ENCODE assay signal across 8 cellular contexts in the genomic region with DNA sequence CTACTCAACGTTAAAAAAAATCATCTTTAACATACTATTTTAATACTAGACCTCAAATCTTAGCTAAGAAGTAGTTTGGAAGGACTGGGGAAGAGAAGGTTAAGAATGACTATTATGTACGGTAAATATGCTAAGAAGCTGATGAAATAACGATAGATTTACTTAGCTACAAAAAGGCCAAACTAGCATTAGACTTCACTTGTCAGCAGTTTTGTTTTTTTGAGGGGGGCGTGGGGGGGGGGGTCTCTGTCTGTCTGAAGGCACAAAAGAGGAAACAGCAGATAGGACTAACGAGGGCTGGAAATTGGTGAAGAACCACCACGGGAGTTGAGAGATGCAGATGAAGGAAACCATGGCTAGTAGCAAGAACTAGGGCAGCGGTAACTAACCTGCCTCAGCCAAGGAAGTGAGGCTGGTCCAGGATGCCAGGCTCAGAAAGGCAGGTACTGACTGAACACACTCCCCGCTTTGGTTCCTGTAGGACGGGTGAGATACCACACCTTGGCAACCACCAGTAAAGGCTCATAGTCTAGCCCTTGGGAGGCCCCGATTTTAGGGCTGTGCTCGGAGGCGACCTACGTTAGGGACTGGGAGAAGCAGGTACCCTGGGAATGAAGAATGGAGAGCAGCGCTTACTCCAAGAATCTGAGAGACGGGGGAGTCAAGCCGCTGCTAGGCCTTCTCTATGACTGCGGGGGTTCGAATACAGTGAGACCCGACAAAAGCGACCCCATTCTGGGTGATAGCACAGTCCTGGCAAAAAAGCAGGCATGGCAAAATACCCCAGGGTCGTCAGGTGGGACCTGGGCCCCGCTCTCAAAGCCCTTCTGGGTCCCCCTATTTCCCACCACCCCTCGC. TPM values are rescaled to one million over a fixed set of nuclear protein-coding genes. Genes with fewer than 3 reads are reported as not detected.
DNase-seq lines count a peak whose midpoint lies in the region; ATAC-seq, FAIRE-seq and TF ChIP-seq lines count a peak whose summit lies in the region.

No MANE protein-coding gene starts in this region.

- H3K4me1 ChIP-seq in GM12878 (ENCODE audit: control insufficient read depth, insufficient read depth, low read length), result peaks cover 14% of the 10 kb centered on the region
- H3K4me1 ChIP-seq in liver (ENCODE audit: control insufficient read depth in 4 of 4, insufficient read depth in 4 of 4, low read length in 3 of 4), result peaks cover 5 to 38% (median 27%) of the 10 kb centered on the region in 4 donors
- H3K4me1 ChIP-seq in tibial artery, result peaks cover 0 to 36% (median 29%) of the 10 kb centered on the region in 4 donors

- H3K9me3 ChIP-seq in GM12878 (replicated peaks; ENCODE audit: control insufficient read depth, insufficient read depth, low read length) (no peaks in the 10 kb centered on the region), liver (ENCODE audit: control insufficient read depth in 4 of 4, low read length in 3 of 4) (no peaks in the 10 kb centered on the region), tibial artery (no peaks in the 10 kb centered on the region)

- H3K36me3 Mint-ChIP-seq in activated CD4-positive, alpha-beta T cell treated with anti-CD3 and anti-CD28 coated beads, Interleukin-2, amount 10 ng/mL, durations not matched to agents 7 days and 5 days (ENCODE audit: low read depth), result peaks cover 30% of the 10 kb centered on the region

- H3K36me3 ChIP-seq in GM12878 (ENCODE audit: control insufficient read depth in 2 of 2, insufficient read depth in 2 of 2, low read length in 1 of 2) (peaks cover 0 to 18% of the 10 kb centered on the region in 2 experiments; a peak in 2 of 4 replicates), liver (ENCODE audit: control insufficient read depth in 4 of 4, insufficient read depth in 3 of 4, low read depth in 1 of 4, low read length in 3 of 4) (peaks cover 4 to 14% (median 9%) of the 10 kb centered on the region in 4 donors), tibial artery (peaks cover 8 to 26% (median 23%) of the 10 kb centered on the region in 3 donors)

- no peaks in the 10 kb centered on the region for H3K9me3 Mint-ChIP-seq in activated CD4-positive, alpha-beta T cell treated with anti-CD3 and anti-CD28 coated beads, Interleukin-2, amount 10 ng/mL, durations not matched to agents 7 days and 5 days

- no peak for TF ChIP-seq EP300 in GM12878 (IDR thresholded peaks at IDR 0.05; ENCODE audit: borderline replicate concordance in 1 of 2, control insufficient read depth in 1 of 2, low read depth in 2 of 2, low read length in 2 of 2)

- peak overlapping the region; percentile 84 for H3K27ac ChIP-seq in GM12878 (ENCODE audit: control insufficient read depth, insufficient read depth)
- peak overlapping the region; percentile 80 to 81 for H3K27ac ChIP-seq in liver (ENCODE audit: low read depth in 1 of 2, low read length in 2 of 2)
- peak overlapping the region; percentile 85 to 88 for H3K27ac ChIP-seq in tibial artery

- peak; percentile 35 for DNase-seq in activated CD4-positive, alpha-beta T cell treated with anti-CD3 and anti-CD28 coated beads, Interleukin-2, amount 10 ng/mL, durations not matched to agents 7 days and 5 days
- no peak for DNase-seq in activated CD4-positive, alpha-beta T cell treated with anti-CD3 and anti-CD28 coated beads, Interleukin-2, amount 50 U/mL, for 4 hours
- DNase-seq in Jurkat, Clone E6-1 (ENCODE audit: low read depth, low spot score), result no peak
- DNase-seq in GM12878 (ENCODE audit: low read depth, low spot score) (no peak), tibial artery (peak in 1 of 2 donors; percentile 64), globus pallidus (ENCODE audit: low spot score) (no peak), UCSD-AML1 (lab: John Stamatoyannopoulos, UW; ENCODE audit: unreplicated experiment) (no peak)

- TF ChIP-seq CTCF in GM12878 (IDR thresholded peaks at IDR 0.05 in 2 of 3, conservative IDR thresholded peaks at IDR 0.05 in 1 of 3; ENCODE audit: control insufficient read depth in 2 of 3, extremely low read depth in 1 of 3, insufficient read depth in 1 of 3, low read depth in 3 of 3, low read length in 3 of 3) (no peak), liver (IDR thresholded peaks at IDR 0.05; ENCODE audit: low read depth, low read length, missing input control) (no peak), tibial artery (IDR thresholded peaks at IDR 0.05) (no peak)

- peak overlapping the region; percentile 91 for H2AFZ ChIP-seq in GM12878 (ENCODE audit: control insufficient read depth, low read depth, low read length)

- H3K4me1 Mint-ChIP-seq in activated CD4-positive, alpha-beta T cell treated with anti-CD3 and anti-CD28 coated beads, Interleukin-2, amount 10 ng/mL, durations not matched to agents 7 days and 5 days, result peaks cover 60% of the 10 kb centered on the region

- peak overlapping the region; percentile 93 for H3K27ac Mint-ChIP-seq in activated CD4-positive, alpha-beta T cell treated with anti-CD3 and anti-CD28 coated beads, Interleukin-2, amount 10 ng/mL, durations not matched to agents 7 days and 5 days

- TF ChIP-seq RAD21 in GM12878 (IDR thresholded peaks at IDR 0.05; ENCODE audit: insufficient read depth, low read depth, low read length) (no peak), liver (IDR thresholded peaks at IDR 0.05) (no peak)

- H3K79me2 ChIP-seq in GM12878 (ENCODE audit: control insufficient read depth, insufficient read depth, low read length), result peaks cover 36% of the 10 kb centered on the region

- SMC1A ChIA-PET in GM12878 (lab: Charles Lee; ENCODE audit: uncharacterized antibody, unreplicated experiment), result interaction anchor here (0.5 to 1.3 kb wide), 3 partner anchors 11 to 28 kb away, joined by 3 to 5 read pairs (median 4); a partner anchor contains a TSS

- intact Hi-C loops in GM12878 (cut with micrococcal nuclease; ENCODE audit: unreplicated experiment) (loop anchor here (1.0 kb wide), 2 partner anchors 11 to 18 kb away; a partner anchor contains a TSS), tibial artery (cut with DNase I; ENCODE audit: low total_unique reads) (no loop called here)

- WGBS in GM12878 (ENCODE audit: insufficient coverage, insufficient replicate concordance, low lambda C conversion rate, missing lambda C conversion rate), result 16% methylated on average over 23 of the region's 23 CpGs
- 11% methylated on average over 23 of the region's 23 CpGs for WGBS in liver

- no peaks in the 10 kb centered on the region for H4K20me1 ChIP-seq in GM12878 (ENCODE audit: control insufficient read depth, insufficient read depth)

- no peaks in the 10 kb centered on the region for H3K27me3 ChIP-seq in GM12878 (replicated peaks in 1 of 2; ENCODE audit: control insufficient read depth in 2 of 2, insufficient read depth in 2 of 2, low read length in 1 of 2)
- no peaks in the 10 kb centered on the region for H3K27me3 ChIP-seq in liver (ENCODE audit: control insufficient read depth in 4 of 4, insufficient read depth in 4 of 4, low read length in 3 of 4)
- H3K27me3 ChIP-seq in tibial artery, result no peaks in the 10 kb centered on the region

- no peak for TF ChIP-seq POLR2A in GM12878 (IDR thresholded peaks at IDR 0.05; ENCODE audit: low read depth, low read length)

- RAD21 ChIA-PET in GM12878 (lab: Charles Lee; ENCODE audit: unreplicated experiment), result interaction anchor here (0.7 to 2.1 kb wide), 2 partner anchors 11 to 70 kb away, joined by 3 to 11 read pairs; a partner anchor contains a TSS

- FAIRE-seq in GM12878 (lab: Jason Lieb, UNC), result no peak

- in situ Hi-C loops in GM12878 (cut with MboI), result no loop called here

- H3K27me3 Mint-ChIP-seq in activated CD4-positive, alpha-beta T cell treated with anti-CD3 and anti-CD28 coated beads, Interleukin-2, amount 10 ng/mL, durations not matched to agents 7 days and 5 days, result no peaks in the 10 kb centered on the region

- peak; percentile 34 for ATAC-seq in GM12878

- CTCF ChIA-PET in activated CD4-positive, alpha-beta T cell treated with anti-CD3 and anti-CD28 coated beads, Interleukin-2, amount 10 ng/mL, durations not matched to agents 7 days and 5 days (lab: Charles Lee), result interaction anchor here (0.6 to 1.3 kb wide), 4 partner anchors 8 to 43 kb away, joined by 3 read pairs; a partner anchor contains a TSS
- CTCF ChIA-PET in GM12878 (lab: Yijun Ruan, JAX), result interaction anchor here (0.6 to 1.0 kb wide), 3 partner anchors 11 to 66 kb away, joined by 3 read pairs; a partner anchor contains a TSS

- POLR2A ChIA-PET in activated CD4-positive, alpha-beta T cell treated with anti-CD3 and anti-CD28 coated beads, Interleukin-2, amount 10 ng/mL, durations not matched to agents 7 days and 5 days (lab: Charles Lee), result interaction anchor here (0.6 to 1.2 kb wide), 2 partner anchors 11 to 73 kb away, joined by 5 to 6 read pairs; a partner anchor contains a TSS
- POLR2A ChIA-PET in GM12878 (lab: Charles Lee), result interaction anchor here (0.5 to 1.9 kb wide), 7 partner anchors 16 to 714 kb away, joined by 3 to 9 read pairs (median 5); a partner anchor contains a TSS

- TSS peak; percentile 79 for BruUV-seq in GM12878 (replicated peaks; lab: Mats Ljungman, UMichigan)

- peak overlapping the region; percentile 87 for H3K4me3 ChIP-seq in Jurkat, Clone E6-1 (ENCODE audit: low read length)
- H3K4me3 ChIP-seq in GM12878, result peak overlapping the region; percentile 87
- peak overlapping the region; percentile 76 to 96 (median 85) for H3K4me3 ChIP-seq in liver (ENCODE audit: low read depth in 1 of 3, low read length in 3 of 3)
- H3K4me3 ChIP-seq in tibial artery, result peak overlapping the region; percentile 75 to 89

- H3K9ac ChIP-seq in GM12878 (ENCODE audit: control insufficient read depth, insufficient read depth, low read length) (peak overlapping the region; percentile 92), liver (ENCODE audit: low read depth in 1 of 2, low read length in 2 of 2) (peak overlapping the region; percentile 83 to 85)

- H3K4me2 ChIP-seq in GM12878 (ENCODE audit: control insufficient read depth, insufficient read depth), result peak overlapping the region; percentile 97

- H3K4me3 Mint-ChIP-seq in activated CD4-positive, alpha-beta T cell treated with anti-CD3 and anti-CD28 coated beads, Interleukin-2, amount 10 ng/mL, durations not matched to agents 7 days and 5 days, result peak overlapping the region; percentile 97

RNA-seq across cellular contexts. Expression of a gene that starts 0.7 kb away (rescaled TPM):
- total RNA-seq in activated CD4-positive, alpha-beta T cell treated with anti-CD3 and anti-CD28 coated beads, Interleukin-2, amount 10 ng/mL, durations not matched to agents 7 days and 5 days, result 100 to 1,000 TPM; 178 to 229 TPM
- 290 TPM for polyA plus RNA-seq in Jurkat, Clone E6-1 (2012; ENCODE audit: insufficient read depth, insufficient read length)
- total RNA-seq in GM12878 (2013; cell fraction: nucleolus; rRNA removed), result 43.8 and 44.2 TPM in 2 replicates
- total RNA-seq in GM12878 (2014; rRNA removed), result 172 and 220 TPM in 2 replicates
- 279 and 289 TPM in 2 replicates for total RNA-seq in GM12878 (2014; rRNA removed; fragmentation: Illumina TruSeq; extraction: Trizol)
- total RNA-seq in GM12878 (2021), result 163 and 164 TPM in 2 replicates
- 316 TPM for polyA plus RNA-seq in GM12878 (2011; ENCODE audit: low read depth)
- 237 and 279 TPM in 2 replicates for polyA plus RNA-seq in GM12878 (2011; rRNA removed)
- polyA plus RNA-seq in GM12878 (2011; cell fraction: cytosol; rRNA removed), result 195 and 203 TPM in 2 replicates
- polyA plus RNA-seq in GM12878 (2011; cell fraction: nucleus; rRNA removed), result 94.1 and 130 TPM in 2 replicates
- 204 and 228 TPM in 2 replicates for polyA plus RNA-seq in GM12878 (2012)
- 298 and 308 TPM in 2 replicates for polyA plus RNA-seq in GM12878 (2014; fragmentation: Illumina TruSeq; extraction: Trizol)
- 100 to 1,000 TPM; 838 to 991 TPM for polyA plus RNA-seq in GM12878 (2014; fragmentation: Nextera tagmentation; extraction: Ambion mirVana)
- polyA plus RNA-seq in GM12878 (2014; rRNA removed), result 265 and 301 TPM in 2 replicates
- polyA plus RNA-seq in GM12878 (2016; fragmentation: Nextera tagmentation; extraction: Ambion mirVana), result 100 to 1,000 TPM; 307 to 335 TPM
- polyA minus RNA-seq in GM12878 (2011; rRNA and poly(A)+ RNA removed), result 66.7 and 78.1 TPM in 2 replicates
- 19.9 and 33.5 TPM in 2 replicates for polyA minus RNA-seq in GM12878 (2011; cell fraction: cytosol; rRNA and poly(A)+ RNA removed)
- polyA minus RNA-seq in GM12878 (2011; cell fraction: nucleus; rRNA and poly(A)+ RNA removed), result 20.9 and 30.9 TPM in 2 replicates
- total RNA-seq in liver, result 10 to 100 TPM; 32.3 to 49.3 TPM
- polyA plus RNA-seq in liver, result 100 to 1,000 TPM; 107 to 136 TPM

RNA-seq across cellular contexts. Expression of a gene that starts 1.2 kb away (rescaled TPM):
- total RNA-seq in activated CD4-positive, alpha-beta T cell treated with anti-CD3 and anti-CD28 coated beads, Interleukin-2, amount 10 ng/mL, durations not matched to agents 7 days and 5 days, result 10 to 100 TPM; 72.0 to 74.5 TPM
- 119 TPM for polyA plus RNA-seq in Jurkat, Clone E6-1 (2012; ENCODE audit: insufficient read depth, insufficient read length)
- total RNA-seq in GM12878 (2013; cell fraction: nucleolus; rRNA removed), result 36.5 and 40.3 TPM in 2 replicates
- total RNA-seq in GM12878 (2014; rRNA removed), result 61.9 and 62.4 TPM in 2 replicates
- total RNA-seq in GM12878 (2014; rRNA removed; fragmentation: Illumina TruSeq; extraction: Trizol), result 58.6 and 61.0 TPM in 2 replicates
- total RNA-seq in GM12878 (2021), result 54.7 and 59.8 TPM in 2 replicates
- 62.4 TPM for polyA plus RNA-seq in GM12878 (2011; ENCODE audit: low read depth)
- 57.3 and 80.3 TPM in 2 replicates for polyA plus RNA-seq in GM12878 (2011; rRNA removed)
- polyA plus RNA-seq in GM12878 (2011; cell fraction: cytosol; rRNA removed), result 62.4 and 62.5 TPM in 2 replicates
- polyA plus RNA-seq in GM12878 (2011; cell fraction: nucleus; rRNA removed), result 112 and 164 TPM in 2 replicates
- polyA plus RNA-seq in GM12878 (2012), result 66.1 and 80.1 TPM in 2 replicates
- 65.9 and 97.8 TPM in 2 replicates for polyA plus RNA-seq in GM12878 (2014; fragmentation: Illumina TruSeq; extraction: Trizol)
- 10 to 100 TPM; 67.0 to 67.9 TPM for polyA plus RNA-seq in GM12878 (2014; fragmentation: Nextera tagmentation; extraction: Ambion mirVana)
- polyA plus RNA-seq in GM12878 (2014; rRNA removed), result 40.1 and 55.1 TPM in 2 replicates
- 10 to 100 TPM; 56.0 to 59.6 TPM for polyA plus RNA-seq in GM12878 (2016; fragmentation: Nextera tagmentation; extraction: Ambion mirVana)
- polyA minus RNA-seq in GM12878 (2011; rRNA and poly(A)+ RNA removed), result 45.3 and 52.4 TPM in 2 replicates
- 9.2 and 14.6 TPM in 2 replicates for polyA minus RNA-seq in GM12878 (2011; cell fraction: cytosol; rRNA and poly(A)+ RNA removed)
- polyA minus RNA-seq in GM12878 (2011; cell fraction: nucleus; rRNA and poly(A)+ RNA removed), result 46.7 and 54.3 TPM in 2 replicates
- total RNA-seq in liver, result 10 to 100 TPM; 28.6 to 29.8 TPM
- 10 to 100 TPM; 34.9 to 42.7 TPM for polyA plus RNA-seq in liver

RNA-seq across cellular contexts. Expression of a gene that starts 10.9 kb away (rescaled TPM):
- total RNA-seq in activated CD4-positive, alpha-beta T cell treated with anti-CD3 and anti-CD28 coated beads, Interleukin-2, amount 10 ng/mL, durations not matched to agents 7 days and 5 days, result 100 to 1,000 TPM; 130 to 141 TPM
- polyA plus RNA-seq in Jurkat, Clone E6-1 (2012; ENCODE audit: insufficient read depth, insufficient read length), result 88.6 TPM
- 41.1 and 41.5 TPM in 2 replicates for total RNA-seq in GM12878 (2013; cell fraction: nucleolus; rRNA removed)
- 50.9 and 52.5 TPM in 2 replicates for total RNA-seq in GM12878 (2014; rRNA removed)
- total RNA-seq in GM12878 (2014; rRNA removed; fragmentation: Illumina TruSeq; extraction: Trizol), result 56.5 and 57.9 TPM in 2 replicates
- 66.6 and 69.5 TPM in 2 replicates for total RNA-seq in GM12878 (2021)
- polyA plus RNA-seq in GM12878 (2011; ENCODE audit: low read depth), result 29.7 TPM
- polyA plus RNA-seq in GM12878 (2011; rRNA removed), result 47.5 and 55.8 TPM in 2 replicates
- polyA plus RNA-seq in GM12878 (2011; cell fraction: cytosol; rRNA removed), result 39.2 and 41.2 TPM in 2 replicates
- polyA plus RNA-seq in GM12878 (2011; cell fraction: nucleus; rRNA removed), result 62.9 and 84.5 TPM in 2 replicates
- 35.4 and 42.9 TPM in 2 replicates for polyA plus RNA-seq in GM12878 (2012)
- 71.1 and 71.8 TPM in 2 replicates for polyA plus RNA-seq in GM12878 (2014; fragmentation: Illumina TruSeq; extraction: Trizol)
- 10 to 100 TPM; 27.8 to 58.8 TPM for polyA plus RNA-seq in GM12878 (2014; fragmentation: Nextera tagmentation; extraction: Ambion mirVana)
- 46.8 and 48.9 TPM in 2 replicates for polyA plus RNA-seq in GM12878 (2014; rRNA removed)
- polyA plus RNA-seq in GM12878 (2016; fragmentation: Nextera tagmentation; extraction: Ambion mirVana), result 10 to 100 TPM; 77.2 to 77.8 TPM
- polyA minus RNA-seq in GM12878 (2011; rRNA and poly(A)+ RNA removed), result 29.3 and 32.5 TPM in 2 replicates
- polyA minus RNA-seq in GM12878 (2011; cell fraction: cytosol; rRNA and poly(A)+ RNA removed), result 11.6 and 12.6 TPM in 2 replicates
- 29.9 and 52.8 TPM in 2 replicates for polyA minus RNA-seq in GM12878 (2011; cell fraction: nucleus; rRNA and poly(A)+ RNA removed)
- total RNA-seq in liver, result 10 to 100 TPM; 23.5 to 25.1 TPM
- 10 to 100 TPM; 14.4 to 24.3 TPM for polyA plus RNA-seq in liver

RNA-seq across cellular contexts. Expression of a gene that starts 15.6 kb away (rescaled TPM):
- 10 to 100 TPM; 10.1 to 10.7 TPM for total RNA-seq in activated CD4-positive, alpha-beta T cell treated with anti-CD3 and anti-CD28 coated beads, Interleukin-2, amount 10 ng/mL, durations not matched to agents 7 days and 5 days
- 45.3 TPM for polyA plus RNA-seq in Jurkat, Clone E6-1 (2012; ENCODE audit: insufficient read depth, insufficient read length)
- 9.7 and 15.0 TPM in 2 replicates for total RNA-seq in GM12878 (2013; cell fraction: nucleolus; rRNA removed)
- 11.1 and 15.4 TPM in 2 replicates for total RNA-seq in GM12878 (2014; rRNA removed)
- total RNA-seq in GM12878 (2014; rRNA removed; fragmentation: Illumina TruSeq; extraction: Trizol), result 9.3 and 10.4 TPM in 2 replicates
- 12.6 and 12.8 TPM in 2 replicates for total RNA-seq in GM12878 (2021)
- 8.8 TPM for polyA plus RNA-seq in GM12878 (2011; ENCODE audit: low read depth)
- polyA plus RNA-seq in GM12878 (2011; rRNA removed), result 19.3 and 21.9 TPM in 2 replicates
- 15.4 and 17.9 TPM in 2 replicates for polyA plus RNA-seq in GM12878 (2011; cell fraction: cytosol; rRNA removed)
- 18.4 and 19.1 TPM in 2 replicates for polyA plus RNA-seq in GM12878 (2011; cell fraction: nucleus; rRNA removed)
- polyA plus RNA-seq in GM12878 (2012), result 9.5 and 13.8 TPM in 2 replicates
- polyA plus RNA-seq in GM12878 (2014; fragmentation: Illumina TruSeq; extraction: Trizol), result 10.1 and 13.5 TPM in 2 replicates
- polyA plus RNA-seq in GM12878 (2014; fragmentation: Nextera tagmentation; extraction: Ambion mirVana), result 10 to 100 TPM; 39.2 to 45.8 TPM
- 14.2 and 27.7 TPM in 2 replicates for polyA plus RNA-seq in GM12878 (2014; rRNA removed)
- 10 to 100 TPM; 38.0 to 38.9 TPM for polyA plus RNA-seq in GM12878 (2016; fragmentation: Nextera tagmentation; extraction: Ambion mirVana)
- polyA minus RNA-seq in GM12878 (2011; rRNA and poly(A)+ RNA removed), result 6.7 and 9.6 TPM in 2 replicates
- 5.4 TPM in 1 of 2 replicates, not detected in the other for polyA minus RNA-seq in GM12878 (2011; cell fraction: cytosol; rRNA and poly(A)+ RNA removed)
- polyA minus RNA-seq in GM12878 (2011; cell fraction: nucleus; rRNA and poly(A)+ RNA removed), result 11.2 and 14.9 TPM in 2 replicates
- total RNA-seq in liver, result 1 to 10 TPM; 3.2 to 6.6 TPM
- polyA plus RNA-seq in liver, result 10 to 100 TPM in 1 of 2 donors, 1 to 10 TPM in 1; 7.4 to 13.4 TPM

RNA-seq across cellular contexts. Expression of a gene that starts 18.2 kb away (rescaled TPM):
- 10 to 100 TPM; 79.8 to 93.2 TPM for total RNA-seq in activated CD4-positive, alpha-beta T cell treated with anti-CD3 and anti-CD28 coated beads, Interleukin-2, amount 10 ng/mL, durations not matched to agents 7 days and 5 days
- polyA plus RNA-seq in Jurkat, Clone E6-1 (2012; ENCODE audit: insufficient read depth, insufficient read length), result 114 TPM
- total RNA-seq in GM12878 (2013; cell fraction: nucleolus; rRNA removed), result 46.5 and 49.6 TPM in 2 replicates
- total RNA-seq in GM12878 (2014; rRNA removed) (31.7 and 35.6 TPM in 2 replicates), GM12878 (2014; rRNA removed; fragmentation: Illumina TruSeq; extraction: Trizol) (47.4 and 49.4 TPM in 2 replicates), GM12878 (2021) (33.0 and 35.5 TPM in 2 replicates), liver (10 to 100 TPM; 14.6 to 19.6 TPM)
- 71.9 TPM for polyA plus RNA-seq in GM12878 (2011; ENCODE audit: low read depth)
- polyA plus RNA-seq in GM12878 (2011; rRNA removed) (81.0 and 81.1 TPM in 2 replicates), GM12878 (2014; fragmentation: Illumina TruSeq; extraction: Trizol) (97.5 and 107 TPM in 2 replicates), GM12878 (2014; fragmentation: Nextera tagmentation; extraction: Ambion mirVana) (100 to 1,000 TPM; 110 to 151 TPM), GM12878 (2014; rRNA removed) (63.8 and 73.8 TPM in 2 replicates), GM12878 (2016; fragmentation: Nextera tagmentation; extraction: Ambion mirVana) (100 to 1,000 TPM in 1 of 2 experiments, 10 to 100 TPM in 1; 88.5 to 103 TPM), liver (10 to 100 TPM; 36.3 to 38.7 TPM)
- 53.6 and 68.7 TPM in 2 replicates for polyA plus RNA-seq in GM12878 (2011; cell fraction: cytosol; rRNA removed)
- 31.4 and 41.7 TPM in 2 replicates for polyA plus RNA-seq in GM12878 (2011; cell fraction: nucleus; rRNA removed)
- polyA plus RNA-seq in GM12878 (2012), result 68.3 and 71.1 TPM in 2 replicates
- 29.9 and 60.0 TPM in 2 replicates for polyA minus RNA-seq in GM12878 (2011; rRNA and poly(A)+ RNA removed)
- 11.2 and 15.0 TPM in 2 replicates for polyA minus RNA-seq in GM12878 (2011; cell fraction: cytosol; rRNA and poly(A)+ RNA removed)
- polyA minus RNA-seq in GM12878 (2011; cell fraction: nucleus; rRNA and poly(A)+ RNA removed), result 4.5 and 6.5 TPM in 2 replicates
